In genomic region chr4:41282362-41282761, GRCh38 we compare ENCODE assay signal across 15 cellular contexts. TPM values are rescaled to one million over a fixed set of nuclear protein-coding genes. Genes with fewer than 3 reads are reported as not detected.
DNase-seq lines count a peak whose midpoint lies in the region; ATAC-seq and TF ChIP-seq lines count a peak whose summit lies in the region.
"Had no signal": no experiment of that assay in that cellular context is flagged by ENCODE, and none has a peak within 500 bp of the region (broad histone marks: within the 10 kb centered on the region; RNA-seq: fewer than 3 reads in every experiment).

No MANE protein-coding gene starts in this region.

- no peak overlapping the region for H3K4me3 Mint-ChIP-seq in mesothelial cell of epicardium
- no peak overlapping the region for H3K4me3 Mint-ChIP-seq in stimulated activated naive CD8-positive, alpha-beta T cell treated with anti-CD3 and anti-CD28 coated beads, Interleukin-15, amount 100 ng/mL, for 72 hours
- H3K4me3 Mint-ChIP-seq: B cell; CD8-positive, alpha-beta memory T cell; H9 had no signal

- no peaks in the 10 kb centered on the region for H3K36me3 Mint-ChIP-seq in mesothelial cell of epicardium

- peak; percentile 10 for DNase-seq in NCI-H82 (lab: John Stamatoyannopoulos, UW)
- DNase-seq in NCI-H82 treated with DMSO at 0.1 percent for 48 hours (lab: John Stamatoyannopoulos, UW; ENCODE audit: unreplicated experiment): no peak
- DNase-seq in dermis blood vessel endothelial cell: peak; percentile 20
- DNase-seq in mesothelial cell of epicardium (ENCODE audit: low spot score in 2 of 2, unreplicated experiment in 2 of 2): no peak
- no peak for DNase-seq in COR-L47 (lab: John Stamatoyannopoulos, UW)
- no peak for DNase-seq in stimulated activated naive CD8-positive, alpha-beta T cell treated with anti-CD3 and anti-CD28 coated beads, Interleukin-15, amount 100 ng/mL, for 72 hours
- DNase-seq: Caco-2; CD8-positive, alpha-beta memory T cell; DMS153; DMS79; GDM1; H9 had no signal

- TF ChIP-seq CTCF in mesothelial cell of epicardium (IDR thresholded peaks at IDR 0.05; ENCODE audit: unreplicated experiment): no peak

- ATAC-seq in stimulated activated naive CD8-positive, alpha-beta T cell treated with anti-CD3 and anti-CD28 coated beads, Interleukin-15, amount 100 ng/mL, for 72 hours: no peak
- no peak for ATAC-seq in HG03025 (IDR thresholded peaks at IDR 0.05; ENCODE audit: low FRiP score, unreplicated experiment)

- H3K27ac Mint-ChIP-seq in mesothelial cell of epicardium: peak overlapping the region; percentile 81
- H3K27ac Mint-ChIP-seq in stimulated activated naive CD8-positive, alpha-beta T cell treated with anti-CD3 and anti-CD28 coated beads, Interleukin-15, amount 100 ng/mL, for 72 hours: no peak overlapping the region
- H3K27ac Mint-ChIP-seq: B cell; CD8-positive, alpha-beta memory T cell; H9 had no signal

- H3K9me3 Mint-ChIP-seq in mesothelial cell of epicardium: peaks cover 4% of the 10 kb centered on the region
- no peaks in the 10 kb centered on the region for H3K9me3 Mint-ChIP-seq in stimulated activated naive CD8-positive, alpha-beta T cell treated with anti-CD3 and anti-CD28 coated beads, Interleukin-15, amount 100 ng/mL, for 72 hours
- H3K9me3 Mint-ChIP-seq: CD8-positive, alpha-beta memory T cell had no signal

- no peaks in the 10 kb centered on the region for H3K27me3 Mint-ChIP-seq in mesothelial cell of epicardium (ENCODE audit: low read depth)
- peaks cover 9% of the 10 kb centered on the region for H3K27me3 Mint-ChIP-seq in stimulated activated naive CD8-positive, alpha-beta T cell treated with anti-CD3 and anti-CD28 coated beads, Interleukin-15, amount 100 ng/mL, for 72 hours

- H3K4me1 Mint-ChIP-seq in mesothelial cell of epicardium: peaks cover 19% of the 10 kb centered on the region
- H3K4me1 Mint-ChIP-seq in stimulated activated naive CD8-positive, alpha-beta T cell treated with anti-CD3 and anti-CD28 coated beads, Interleukin-15, amount 100 ng/mL, for 72 hours: no peaks in the 10 kb centered on the region
- H3K4me1 Mint-ChIP-seq: B cell; CD8-positive, alpha-beta memory T cell had no signal

RNA-seq across cellular contexts. Expression of gene UCHL1, which starts 25.6 kb away (rescaled TPM):
- total RNA-seq in dermis blood vessel endothelial cell (235 and 251 TPM in 2 replicates), mesothelial cell of epicardium (161 to 181 TPM (median 163 TPM) in 3 replicates)
- total RNA-seq: HT-29 had no signal

Comparison
In these comparisons a context has a peak if more than half of its experiments do, and no peak if none do; other contexts are left out.
1. DNase-seq: peak in NCI-H82 (single experiment) and dermis blood vessel endothelial cell (single experiment); none in NCI-H82 treated with DMSO at 0.1 percent for 48 hours (single experiment), mesothelial cell of epicardium (0 of 2), COR-L47 (single experiment) and stimulated activated naive CD8-positive, alpha-beta T cell treated with anti-CD3 and anti-CD28 coated beads, Interleukin-15, amount 100 ng/mL, for 72 hours (0 of 2).